Comparison of ENCODE assay signal across 2 cellular contexts in the genomic region with DNA sequence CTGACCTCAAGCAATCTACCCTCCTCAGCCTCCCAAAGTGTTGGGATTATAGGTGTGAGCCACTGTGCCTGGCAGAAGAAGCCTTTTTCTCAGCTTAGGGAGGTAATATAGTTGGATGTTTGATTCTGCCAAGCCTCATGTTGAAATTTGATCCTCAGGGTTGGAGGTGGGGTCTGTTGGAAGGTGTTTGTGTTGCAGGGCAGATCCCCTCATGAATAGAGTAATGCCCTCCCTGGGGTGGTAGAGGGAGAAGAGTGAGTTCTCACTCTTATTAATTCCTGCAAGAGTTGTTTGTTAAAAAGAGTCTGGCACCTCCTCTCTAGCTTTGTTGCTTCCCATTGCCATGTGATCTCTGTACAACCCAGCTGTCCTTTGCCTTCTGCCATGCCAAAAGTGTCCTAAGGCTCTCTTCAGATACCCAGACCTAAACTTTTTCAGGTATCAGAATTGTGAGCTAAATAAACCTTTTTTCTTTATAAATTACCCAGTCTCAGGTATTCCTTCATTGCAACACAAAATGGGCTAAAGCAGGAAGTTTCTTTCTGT.
TF ChIP-seq lines count a peak whose summit lies in the region.

No MANE protein-coding gene starts in this region.

TF ChIP-seq in GM23338, 12 proteins besides CTCF, POLR2A, EP300 and RAD21:
- TF ChIP-seq EZH2 (IDR thresholded peaks at IDR 0.05; ENCODE audit: low read depth, unreplicated experiment) (no peak), REST (IDR thresholded peaks at IDR 0.05; ENCODE audit: unreplicated experiment) (no peak), ZNF114 (CRISPR knock-in tag; IDR thresholded peaks at IDR 0.05) (no peak), STAT1 (IDR thresholded peaks at IDR 0.05; ENCODE audit: unreplicated experiment) (no peak), ZNF331 (CRISPR knock-in tag; IDR thresholded peaks at IDR 0.05; ENCODE audit: low read depth) (no peak), ETS1 (IDR thresholded peaks at IDR 0.05) (no peak)

TF ChIP-seq in IMR-90, 13 proteins besides CTCF, POLR2A, EP300 and RAD21:
- TF ChIP-seq NFE2L2 (IDR thresholded peaks at IDR 0.05; ENCODE audit: low read depth, low read length) (no peak), MXI1 (IDR thresholded peaks at IDR 0.05; ENCODE audit: borderline replicate concordance, low read depth, low read length) (no peak)
- TF ChIP-seq, protein P1, sequence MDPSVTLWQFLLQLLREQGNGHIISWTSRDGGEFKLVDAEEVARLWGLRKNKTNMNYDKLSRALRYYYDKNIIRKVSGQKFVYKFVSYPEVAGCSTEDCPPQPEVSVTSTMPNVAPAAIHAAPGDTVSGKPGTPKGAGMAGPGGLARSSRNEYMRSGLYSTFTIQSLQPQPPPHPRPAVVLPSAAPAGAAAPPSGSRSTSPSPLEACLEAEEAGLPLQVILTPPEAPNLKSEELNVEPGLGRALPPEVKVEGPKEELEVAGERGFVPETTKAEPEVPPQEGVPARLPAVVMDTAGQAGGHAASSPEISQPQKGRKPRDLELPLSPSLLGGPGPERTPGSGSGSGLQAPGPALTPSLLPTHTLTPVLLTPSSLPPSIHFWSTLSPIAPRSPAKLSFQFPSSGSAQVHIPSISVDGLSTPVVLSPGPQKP (IDR thresholded peaks at IDR 0.05; ENCODE audit: borderline replicate concordance, low read depth, low read length), result no peak
